In the genomic region with DNA sequence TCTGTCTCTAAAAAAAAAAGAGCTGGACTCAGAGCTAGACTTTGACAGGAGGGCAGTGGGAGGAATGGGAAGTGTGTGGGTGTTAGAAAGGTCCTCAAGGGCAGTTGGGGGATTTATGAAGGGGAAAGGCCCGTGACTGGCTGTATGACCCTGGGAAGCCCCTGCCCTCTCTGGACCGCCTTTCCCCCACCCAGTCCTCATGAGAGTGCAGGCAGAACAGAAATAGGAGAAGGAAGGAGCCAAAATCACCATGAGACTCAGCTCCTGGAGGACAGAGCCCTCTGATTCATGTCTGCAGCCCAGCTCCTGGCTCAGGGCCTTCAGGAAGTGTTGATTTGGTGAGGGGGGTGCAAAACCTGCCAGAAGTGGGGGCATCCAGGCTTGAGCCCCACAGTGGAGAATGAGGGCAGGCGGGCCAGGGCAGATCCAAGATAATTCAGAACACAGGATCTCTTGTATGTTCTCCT, we compare ENCODE assay signal across 1 cellular context.
TF ChIP-seq lines count a peak whose summit lies in the region.

No MANE protein-coding gene starts in this region.

TF ChIP-seq in HEK293, 187 proteins besides CTCF, POLR2A, EP300 and RAD21 (continued from another document):
- TF ChIP-seq, protein P1, sequence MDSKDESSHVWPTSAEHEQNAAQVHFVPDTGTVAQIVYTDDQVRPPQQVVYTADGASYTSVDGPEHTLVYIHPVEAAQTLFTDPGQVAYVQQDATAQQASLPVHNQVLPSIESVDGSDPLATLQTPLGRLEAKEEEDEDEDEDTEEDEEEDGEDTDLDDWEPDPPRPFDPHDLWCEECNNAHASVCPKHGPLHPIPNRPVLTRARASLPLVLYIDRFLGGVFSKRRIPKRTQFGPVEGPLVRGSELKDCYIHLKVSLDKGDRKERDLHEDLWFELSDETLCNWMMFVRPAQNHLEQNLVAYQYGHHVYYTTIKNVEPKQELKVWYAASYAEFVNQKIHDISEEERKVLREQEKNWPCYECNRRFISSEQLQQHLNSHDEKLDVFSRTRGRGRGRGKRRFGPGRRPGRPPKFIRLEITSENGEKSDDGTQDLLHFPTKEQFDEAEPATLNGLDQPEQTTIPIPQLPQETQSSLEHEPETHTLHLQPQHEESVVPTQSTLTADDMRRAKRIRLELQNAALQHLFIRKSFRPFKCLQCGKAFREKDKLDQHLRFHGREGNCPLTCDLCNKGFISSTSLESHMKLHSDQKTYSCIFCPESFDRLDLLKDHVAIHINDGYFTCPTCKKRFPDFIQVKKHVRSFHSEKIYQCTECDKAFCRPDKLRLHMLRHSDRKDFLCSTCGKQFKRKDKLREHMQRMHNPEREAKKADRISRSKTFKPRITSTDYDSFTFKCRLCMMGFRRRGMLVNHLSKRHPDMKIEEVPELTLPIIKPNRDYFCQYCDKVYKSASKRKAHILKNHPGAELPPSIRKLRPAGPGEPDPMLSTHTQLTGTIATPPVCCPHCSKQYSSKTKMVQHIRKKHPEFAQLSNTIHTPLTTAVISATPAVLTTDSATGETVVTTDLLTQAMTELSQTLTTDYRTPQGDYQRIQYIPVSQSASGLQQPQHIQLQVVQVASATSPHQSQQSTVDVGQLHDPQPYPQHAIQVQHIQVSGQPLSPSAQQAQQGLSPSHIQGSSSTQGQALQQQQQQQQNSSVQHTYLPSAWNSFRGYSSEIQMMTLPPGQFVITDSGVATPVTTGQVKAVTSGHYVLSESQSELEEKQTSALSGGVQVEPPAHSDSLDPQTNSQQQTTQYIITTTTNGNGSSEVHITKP (tag by site-specific recombination; IDR thresholded peaks at IDR 0.05), result peak; percentile 97
- TF ChIP-seq, protein P2, sequence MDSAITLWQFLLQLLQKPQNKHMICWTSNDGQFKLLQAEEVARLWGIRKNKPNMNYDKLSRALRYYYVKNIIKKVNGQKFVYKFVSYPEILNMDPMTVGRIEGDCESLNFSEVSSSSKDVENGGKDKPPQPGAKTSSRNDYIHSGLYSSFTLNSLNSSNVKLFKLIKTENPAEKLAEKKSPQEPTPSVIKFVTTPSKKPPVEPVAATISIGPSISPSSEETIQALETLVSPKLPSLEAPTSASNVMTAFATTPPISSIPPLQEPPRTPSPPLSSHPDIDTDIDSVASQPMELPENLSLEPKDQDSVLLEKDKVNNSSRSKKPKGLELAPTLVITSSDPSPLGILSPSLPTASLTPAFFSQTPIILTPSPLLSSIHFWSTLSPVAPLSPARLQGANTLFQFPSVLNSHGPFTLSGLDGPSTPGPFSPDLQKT (IDR thresholded peaks at IDR 0.05; ENCODE audit: borderline replicate concordance, low read depth, low read length), result no peak
- TF ChIP-seq ZNF785 (tag by site-specific recombination; IDR thresholded peaks at IDR 0.05), result no peak
- 0 out of 2 replicates have a peak, but pooled peaks have one; percentile 32 for TF ChIP-seq ZNF223 (tag by site-specific recombination; IDR thresholded peaks at IDR 0.05)
- TF ChIP-seq ZNF843 (tag by site-specific recombination; IDR thresholded peaks at IDR 0.05), result no peak
- TF ChIP-seq EGR2 (tag by site-specific recombination; IDR thresholded peaks at IDR 0.05; ENCODE audit: low read depth), result peak; percentile 93
- TF ChIP-seq ZNF548 (tag by site-specific recombination; IDR thresholded peaks at IDR 0.05), result no peak
